ENCODE assay signal across 8 cellular contexts in genomic region chr9:128127990-128128835, GRCh38. TPM values are rescaled to one million over a fixed set of nuclear protein-coding genes. Genes with fewer than 3 reads are reported as not detected.
DNase-seq lines count a peak whose midpoint lies in the region; ATAC-seq and TF ChIP-seq lines count a peak whose summit lies in the region.

No MANE protein-coding gene starts in this region.

- intact Hi-C loops in mammary epithelial cell (cut with micrococcal nuclease), result loop anchor here (2.0 to 10.0 kb wide), 4 partner anchors 21 to 284 kb away; partner anchors contain the start of gene LCN2

- dilution Hi-C loops in mammary epithelial cell (cut with HindIII; ENCODE audit: low sequenced_read_pairs), result no loop called here

- peak overlapping the region; percentile 94 for H3K4me3 ChIP-seq in ACC112 (ENCODE audit: low read depth, low read length)
- peak overlapping the region; percentile 87 for H3K4me3 ChIP-seq in WI38 (ENCODE audit: low read depth, low read length)
- peak overlapping the region; percentile 64 to 100 (median 91) for H3K4me3 ChIP-seq in mammary epithelial cell (replicated peaks in 1 of 3; ENCODE audit: insufficient read depth in 1 of 3, low read depth in 2 of 3, low read length in 3 of 3)
- H3K4me3 ChIP-seq in smooth muscle cell, result peak overlapping the region; percentile 91

- WGBS in mammary epithelial cell (ENCODE audit: low coverage, missing lambda C conversion rate), result 3% methylated on average over 22 of the region's 82 CpGs
- 1% methylated on average over 61 of the region's 82 CpGs for WGBS in smooth muscle cell (ENCODE audit: low lambda C conversion rate)

- CTCF ChIA-PET in mammary epithelial cell (lab: Charles Lee; ENCODE audit: low non-redundant PET), result interaction anchor here (0.6 kb wide), 1 partner anchor 240 kb away, joined by 3 read pairs; no protein-coding TSS in a partner anchor

- in situ Hi-C loops in mammary epithelial cell (cut with MboI; ENCODE audit: low sequenced_read_pairs in 2 of 2), result no loop called here

- H3F3A ChIP-seq in smooth muscle cell (ENCODE audit: low read depth), result no peaks in the 10 kb centered on the region

- H3K36me3 ChIP-seq in ACC112 (ENCODE audit: insufficient read depth, low read length) (no peaks in the 10 kb centered on the region), mammary epithelial cell (ENCODE audit: insufficient read depth, low read length) (no peaks in the 10 kb centered on the region), smooth muscle cell (ENCODE audit: low read depth) (no peaks in the 10 kb centered on the region)

- H3K4me1 ChIP-seq in ACC112 (ENCODE audit: control insufficient read depth, insufficient read depth, low read length, unreplicated experiment) (peaks cover 17% of the 10 kb centered on the region), mammary epithelial cell (ENCODE audit: insufficient read depth, low read length) (peaks cover 15% of the 10 kb centered on the region), smooth muscle cell (ENCODE audit: low read depth) (no peaks in the 10 kb centered on the region)

- H3K27me3 ChIP-seq in ACC112 (ENCODE audit: insufficient read depth, low read length) (peaks cover 13% of the 10 kb centered on the region), mammary epithelial cell (ENCODE audit: insufficient read depth, low read length) (no peaks in the 10 kb centered on the region), smooth muscle cell (ENCODE audit: low read depth) (peaks cover 1% of the 10 kb centered on the region)

- H4K20me1 ChIP-seq in mammary epithelial cell (ENCODE audit: insufficient read depth, low read length) (no peaks in the 10 kb centered on the region), smooth muscle cell (ENCODE audit: low read depth) (peaks cover 12% of the 10 kb centered on the region)

- ATAC-seq in GM18873 (IDR thresholded peaks at IDR 0.05; ENCODE audit: low FRiP score, unreplicated experiment) (peak; percentile 56), HG03139 (IDR thresholded peaks at IDR 0.05; ENCODE audit: unreplicated experiment) (peak; percentile 57)

- no peaks in the 10 kb centered on the region for H3K9me3 ChIP-seq in mammary epithelial cell (replicated peaks; ENCODE audit: insufficient read depth, low read length)
- H3K9me3 ChIP-seq in smooth muscle cell (replicated peaks; ENCODE audit: low read depth), result no peaks in the 10 kb centered on the region

- H3K79me2 ChIP-seq in ACC112 (ENCODE audit: control insufficient read depth, insufficient read depth, low read length, unreplicated experiment) (peaks cover 19% of the 10 kb centered on the region), mammary epithelial cell (ENCODE audit: insufficient read depth, low read length) (peaks cover 36% of the 10 kb centered on the region), smooth muscle cell (ENCODE audit: low read depth) (peaks cover 8% of the 10 kb centered on the region)

- H3K4me2 ChIP-seq in mammary epithelial cell (ENCODE audit: insufficient read depth, low read depth, low read length) (peak overlapping the region; percentile 97), smooth muscle cell (peak overlapping the region; percentile 97)

- TF ChIP-seq CTCF in WI38 (IDR thresholded peaks at IDR 0.05; ENCODE audit: low read depth, low read length) (no peak), mammary epithelial cell (conservative IDR thresholded peaks at IDR 0.05 in 1 of 2, IDR thresholded peaks at IDR 0.05 in 1 of 2; ENCODE audit: extremely low read depth in 1 of 2, insufficient read depth in 1 of 2, low read depth in 1 of 2, low read length in 2 of 2) (no peak), smooth muscle cell (IDR thresholded peaks at IDR 0.05; ENCODE audit: borderline replicate concordance, insufficient read depth, poor library complexity, severe bottlenecking) (peak; percentile 2)

- H3K9ac ChIP-seq in mammary epithelial cell (ENCODE audit: insufficient read depth, low read length) (peak overlapping the region; percentile 92), smooth muscle cell (ENCODE audit: low read depth) (peak overlapping the region; percentile 92)

- peak; percentile 86 for DNase-seq in NCI-H2196 (lab: John Stamatoyannopoulos, UW; ENCODE audit: unreplicated experiment)
- peak; percentile 91 for DNase-seq in mammary epithelial cell
- peak; percentile 87 for DNase-seq in iPS-NIHi7 (ENCODE audit: extremely low spot score)
- DNase-seq in smooth muscle cell (lab: John Stamatoyannopoulos, UW; ENCODE audit: unreplicated experiment), result peak; percentile 69

- H3K27ac ChIP-seq in ACC112 (ENCODE audit: low read depth, low read length) (peak overlapping the region; percentile 80), mammary epithelial cell (ENCODE audit: insufficient read depth, low read depth, low read length) (peak overlapping the region; percentile 90), smooth muscle cell (ENCODE audit: low read depth) (peak overlapping the region; percentile 88)

- peak overlapping the region; percentile 83 for H2AFZ ChIP-seq in ACC112 (ENCODE audit: low read length, unreplicated experiment)
- H2AFZ ChIP-seq in mammary epithelial cell (ENCODE audit: low read depth, low read length), result peak overlapping the region; percentile 98
- peak overlapping the region; percentile 90 for H2AFZ ChIP-seq in smooth muscle cell (ENCODE audit: low read depth)

- BruUV-seq in mammary epithelial cell (replicated peaks; lab: Mats Ljungman, UMichigan), result no TSS peak

RNA-seq across cellular contexts. Expression of gene PTGES2, which starts 0.7 kb away (rescaled TPM):
- 10 to 100 TPM; 39.7 to 70.1 TPM for total RNA-seq in mammary epithelial cell
- polyA plus RNA-seq in mammary epithelial cell, result 78.2 TPM
- 30.4 TPM for polyA minus RNA-seq in mammary epithelial cell
- 20.7 and 31.5 TPM in 2 replicates for total RNA-seq in smooth muscle cell
- 78.6 and 102 TPM in 2 replicates for polyA plus RNA-seq in smooth muscle cell

RNA-seq across cellular contexts. Expression of gene LCN2, which starts 21.0 kb away (rescaled TPM):
- total RNA-seq in mammary epithelial cell (10 to 100 TPM in 1 of 2 donors, 1 to 10 TPM in 1; 6.5 to 20.0 TPM), smooth muscle cell (not detected in 2 replicates)
- polyA plus RNA-seq in mammary epithelial cell (2.1 TPM), smooth muscle cell (0.38 TPM in 1 of 2 replicates, not detected in the other)
- 9.1 TPM for polyA minus RNA-seq in mammary epithelial cell

RNA-seq across cellular contexts. Expression of gene BBLN, which starts 31.9 kb away (rescaled TPM):
- total RNA-seq in mammary epithelial cell, result 10 to 100 TPM; 56.9 to 63.3 TPM
- polyA plus RNA-seq in mammary epithelial cell, result 58.9 TPM
- 11.0 TPM for polyA minus RNA-seq in mammary epithelial cell
- 209 and 229 TPM in 2 replicates for total RNA-seq in smooth muscle cell
- polyA plus RNA-seq in smooth muscle cell, result 119 and 133 TPM in 2 replicates

Comparison
In these comparisons a context has a peak if more than half of its experiments do, and no peak if none do; other contexts are left out.
1. Peak in every context shown above with its lines: DNase-seq, ATAC-seq, H3K4me3 ChIP-seq and H3K27ac ChIP-seq.